ENCODE assay signal across 1 cellular context in the genomic region with DNA sequence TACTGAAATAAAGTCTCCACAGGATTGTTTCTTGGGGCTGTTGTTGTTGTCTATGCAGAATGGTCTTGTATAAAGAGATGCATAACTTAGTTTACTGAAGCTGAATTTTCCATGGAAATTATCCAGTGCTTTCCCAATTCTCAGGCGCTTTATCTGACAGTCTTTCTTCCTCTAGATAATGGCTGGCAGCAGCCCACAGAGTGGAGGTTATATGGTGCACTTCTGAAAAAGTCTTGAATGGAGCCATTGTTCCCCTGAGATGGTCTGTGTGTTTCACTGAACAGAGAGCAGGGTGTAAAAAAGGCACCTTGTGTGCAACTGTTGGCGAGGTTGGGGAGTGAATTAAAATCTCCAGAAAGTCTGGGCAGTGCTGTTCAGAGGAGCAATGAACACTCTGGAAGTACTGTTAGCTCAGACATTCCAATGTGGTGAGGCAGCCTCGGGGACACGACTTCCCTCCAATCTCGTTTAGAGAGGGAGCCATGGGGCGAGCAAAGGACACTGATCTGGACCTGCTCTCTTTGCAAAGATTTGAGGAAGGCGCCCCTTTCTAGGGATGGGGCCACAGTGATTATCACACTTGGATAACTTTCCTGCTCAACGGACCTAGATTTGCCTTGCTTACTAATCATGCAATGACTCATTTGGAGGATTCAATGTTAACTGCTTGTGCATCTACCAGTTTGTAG.
TF ChIP-seq lines count a peak whose summit lies in the region.

No MANE protein-coding gene starts in this region.

TF ChIP-seq in SK-N-SH, 30 proteins besides CTCF, POLR2A, EP300 and RAD21 (continued from another document):
- TF ChIP-seq, protein P1, sequence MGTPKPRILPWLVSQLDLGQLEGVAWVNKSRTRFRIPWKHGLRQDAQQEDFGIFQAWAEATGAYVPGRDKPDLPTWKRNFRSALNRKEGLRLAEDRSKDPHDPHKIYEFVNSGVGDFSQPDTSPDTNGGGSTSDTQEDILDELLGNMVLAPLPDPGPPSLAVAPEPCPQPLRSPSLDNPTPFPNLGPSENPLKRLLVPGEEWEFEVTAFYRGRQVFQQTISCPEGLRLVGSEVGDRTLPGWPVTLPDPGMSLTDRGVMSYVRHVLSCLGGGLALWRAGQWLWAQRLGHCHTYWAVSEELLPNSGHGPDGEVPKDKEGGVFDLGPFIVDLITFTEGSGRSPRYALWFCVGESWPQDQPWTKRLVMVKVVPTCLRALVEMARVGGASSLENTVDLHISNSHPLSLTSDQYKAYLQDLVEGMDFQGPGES (IDR thresholded peaks at IDR 0.05; ENCODE audit: low read depth, low read length): no peak
- no peak for TF ChIP-seq GATA2 (CRISPR knock-in tag; IDR thresholded peaks at IDR 0.05)
- no peak for TF ChIP-seq MXI1 (IDR thresholded peaks at IDR 0.05; ENCODE audit: low read depth, low read length)
- TF ChIP-seq SIN3A (IDR thresholded peaks at IDR 0.05; ENCODE audit: borderline replicate concordance, low read depth, low read length): no peak
- TF ChIP-seq FOXJ3 (CRISPR knock-in tag; IDR thresholded peaks at IDR 0.05): no peak
- TF ChIP-seq TAF1 (IDR thresholded peaks at IDR 0.05; ENCODE audit: borderline replicate concordance, low read depth, low read length): no peak
- TF ChIP-seq FOSL2 (IDR thresholded peaks at IDR 0.05; ENCODE audit: borderline replicate concordance, low read depth): peak; percentile 64; the same call in 1 of the 2 replicates
- no peak for TF ChIP-seq FOXM1 (IDR thresholded peaks at IDR 0.05; ENCODE audit: low read depth)
- TF ChIP-seq MEF2A (IDR thresholded peaks at IDR 0.05; ENCODE audit: borderline replicate concordance, low read depth): no peak
- TF ChIP-seq RCOR1 (IDR thresholded peaks at IDR 0.05; ENCODE audit: low read length): no peak
- peak; percentile 28; the same call in 1 of the 2 replicates for TF ChIP-seq TCF12 (IDR thresholded peaks at IDR 0.05)
- TF ChIP-seq RFX5 (IDR thresholded peaks at IDR 0.05; ENCODE audit: low read length): no peak
- no peak for TF ChIP-seq POLR2AphosphoS5 (IDR thresholded peaks at IDR 0.05; ENCODE audit: low read depth, low read length)
- TF ChIP-seq CHD2 (IDR thresholded peaks at IDR 0.05; ENCODE audit: low read length, partially characterized antibody): no peak
- no peak for TF ChIP-seq TEAD4 (IDR thresholded peaks at IDR 0.05; ENCODE audit: borderline replicate concordance, insufficient read depth)
- no peak for TF ChIP-seq ELF1 (IDR thresholded peaks at IDR 0.05)
- TF ChIP-seq YY1 (IDR thresholded peaks at IDR 0.05; ENCODE audit: low read depth): no peak
- TF ChIP-seq GABPA (IDR thresholded peaks at IDR 0.05; ENCODE audit: low read depth): no peak
- no peak for TF ChIP-seq EZH2phosphoT487 (IDR thresholded peaks at IDR 0.05; ENCODE audit: borderline replicate concordance, low read depth)
- no peak for TF ChIP-seq NRF1 (IDR thresholded peaks at IDR 0.05; ENCODE audit: low read depth, low read length)
- TF ChIP-seq, protein P2, sequence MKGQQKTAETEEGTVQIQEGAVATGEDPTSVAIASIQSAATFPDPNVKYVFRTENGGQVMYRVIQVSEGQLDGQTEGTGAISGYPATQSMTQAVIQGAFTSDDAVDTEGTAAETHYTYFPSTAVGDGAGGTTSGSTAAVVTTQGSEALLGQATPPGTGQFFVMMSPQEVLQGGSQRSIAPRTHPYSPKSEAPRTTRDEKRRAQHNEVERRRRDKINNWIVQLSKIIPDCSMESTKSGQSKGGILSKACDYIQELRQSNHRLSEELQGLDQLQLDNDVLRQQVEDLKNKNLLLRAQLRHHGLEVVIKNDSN (IDR thresholded peaks at IDR 0.05; ENCODE audit: borderline replicate concordance, low read depth): no peak
- TF ChIP-seq JUND (IDR thresholded peaks at IDR 0.05): peak; percentile 62; the same call in 1 of the 2 replicates
- TF ChIP-seq, protein P3, sequence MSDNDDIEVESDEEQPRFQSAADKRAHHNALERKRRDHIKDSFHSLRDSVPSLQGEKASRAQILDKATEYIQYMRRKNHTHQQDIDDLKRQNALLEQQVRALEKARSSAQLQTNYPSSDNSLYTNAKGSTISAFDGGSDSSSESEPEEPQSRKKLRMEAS (IDR thresholded peaks at IDR 0.05; ENCODE audit: low read depth): peak; percentile 48; the same call in 1 of the 2 replicates
- TF ChIP-seq RXRA (IDR thresholded peaks at IDR 0.05; ENCODE audit: borderline replicate concordance, low read depth): no peak; the same call in 1 of the 2 replicates
- TF ChIP-seq, protein P4, sequence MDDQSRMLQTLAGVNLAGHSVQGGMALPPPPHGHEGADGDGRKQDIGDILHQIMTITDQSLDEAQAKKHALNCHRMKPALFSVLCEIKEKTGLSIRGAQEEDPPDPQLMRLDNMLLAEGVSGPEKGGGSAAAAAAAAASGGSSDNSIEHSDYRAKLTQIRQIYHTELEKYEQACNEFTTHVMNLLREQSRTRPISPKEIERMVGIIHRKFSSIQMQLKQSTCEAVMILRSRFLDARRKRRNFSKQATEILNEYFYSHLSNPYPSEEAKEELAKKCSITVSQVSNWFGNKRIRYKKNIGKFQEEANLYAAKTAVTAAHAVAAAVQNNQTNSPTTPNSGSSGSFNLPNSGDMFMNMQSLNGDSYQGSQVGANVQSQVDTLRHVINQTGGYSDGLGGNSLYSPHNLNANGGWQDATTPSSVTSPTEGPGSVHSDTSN (IDR thresholded peaks at IDR 0.05): no peak
